Comparison of ENCODE assay signal across 14 cellular contexts in the genomic region with DNA sequence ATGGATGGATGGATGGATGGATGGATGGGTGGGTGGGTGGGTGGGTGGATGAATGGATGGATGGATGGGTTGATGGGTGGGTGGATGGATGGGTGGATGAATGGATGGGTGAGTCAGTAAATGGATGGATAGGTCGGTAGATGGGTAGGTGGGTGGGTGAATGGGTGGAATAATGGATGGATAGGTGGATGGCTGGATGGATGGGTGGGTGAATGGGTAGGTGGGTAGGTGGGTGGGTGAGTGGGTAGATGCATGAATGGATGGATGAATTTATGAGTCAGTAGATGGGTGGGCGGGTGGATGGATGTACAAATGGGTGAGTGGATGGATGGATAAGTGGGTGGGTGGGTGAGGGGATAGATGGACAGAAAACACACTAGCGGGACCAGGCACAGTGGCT. TPM values are rescaled to one million over a fixed set of nuclear protein-coding genes. Genes with fewer than 3 reads are reported as not detected.
A peak's percentile ranks its signal among the peaks of the same experiment; 100 is the strongest.
DNase-seq lines count a peak whose midpoint lies in the region; TF ChIP-seq lines count a peak whose summit lies in the region.
"Had no signal": no experiment of that assay in that cellular context is flagged by ENCODE, and none has a peak within 500 bp of the region (broad histone marks: within the 10 kb centered on the region; RNA-seq: fewer than 3 reads in every experiment).

No MANE protein-coding gene starts in this region.

- H3F3A ChIP-seq in PC-9 (ENCODE audit: insufficient read depth, low read depth) = peaks cover 33% of the 10 kb centered on the region

- DNase-seq in Caco-2 (no peak), PC-9 (no peak), chondrocyte (ENCODE audit: low spot score) (no peak), prostate gland (ENCODE audit: low spot score) (no peak), mesenteric fat pad (ENCODE audit: low spot score) (no peak), endodermal cell (no peak), dedifferentiated amniotic fluid mesenchymal stem cell (ENCODE audit: extremely low spot score) (no peak), cortex of kidney (lab: John Stamatoyannopoulos, UW) (no peak)
- DNase-seq: CD4-positive, alpha-beta memory T cell; NCI-H1417 treated with DMSO at 0.1 percent for 48 hours; NCI-H2081 treated with DMSO at 0.1 percent for 48 hours; NCI-H524 had no signal

- WGBS in prostate gland = 87% methylated on average over 3 of the region's 3 CpGs
- 91 to 100% methylated on average over 1 to 3 of the region's 3 CpGs for WGBS in endodermal cell (ENCODE audit: insufficient coverage in 1 of 2, insufficient read length in 1 of 2), 2 experiments

- POLR2A ChIA-PET in Caco-2 (lab: Charles Lee) (no interaction called here), PC-9 (lab: Charles Lee; ENCODE audit: unreplicated experiment) (no interaction called here)

- BruUV-seq in Caco-2 (replicated peaks; lab: Mats Ljungman, UMichigan) (no TSS peak), PC-9 (replicated peaks; lab: Mats Ljungman, UMichigan) (no TSS peak)

- no peak overlapping the region for H2AFZ ChIP-seq in PC-9

- no peaks in the 10 kb centered on the region for H3K27me3 ChIP-seq in Caco-2 (replicated peaks; ENCODE audit: control insufficient read depth, insufficient read depth, low read length)
- no peaks in the 10 kb centered on the region for H3K27me3 ChIP-seq in PC-9 (ENCODE audit: insufficient read depth, low read depth)
- no peaks in the 10 kb centered on the region for H3K27me3 ChIP-seq in prostate gland (replicated peaks; ENCODE audit: insufficient read depth)
- no peaks in the 10 kb centered on the region for H3K27me3 ChIP-seq in endodermal cell (ENCODE audit: control insufficient read depth, insufficient read depth, low read length, poor library complexity, severe bottlenecking)

- intact Hi-C loops in Caco-2 (cut with micrococcal nuclease; ENCODE audit: unreplicated experiment) = loop anchor here (5.0 kb wide), 1 partner anchor 38 kb away; a partner anchor contains a TSS
- intact Hi-C loops in PC-9 (cut with micrococcal nuclease; ENCODE audit: unreplicated experiment) = loop anchor here (1.0 to 5.0 kb wide), 3 partner anchors 23 to 72 kb away; a partner anchor contains a TSS
- intact Hi-C loops in prostate gland (cut with DNase I) = no loop called here

- H3K9me3 ChIP-seq in Caco-2 = no peaks in the 10 kb centered on the region
- H3K9me3 ChIP-seq in PC-9 (ENCODE audit: insufficient read depth, low read depth) = no peaks in the 10 kb centered on the region
- H3K9me3 ChIP-seq in prostate gland = no peaks in the 10 kb centered on the region
- no peaks in the 10 kb centered on the region for H3K9me3 ChIP-seq in endodermal cell (ENCODE audit: control insufficient read depth, low read length)

- H3K79me2 ChIP-seq in PC-9 (ENCODE audit: low read depth) = no peaks in the 10 kb centered on the region

- H3K27me3 Mint-ChIP-seq in Caco-2 (ENCODE audit: insufficient read depth, unreplicated experiment) = no peaks in the 10 kb centered on the region
- peaks cover 9% of the 10 kb centered on the region for H3K27me3 Mint-ChIP-seq in chondrocyte (ENCODE audit: low read depth)
- no peaks in the 10 kb centered on the region for H3K27me3 Mint-ChIP-seq in endodermal cell (ENCODE audit: insufficient read depth)

- H3K9ac ChIP-seq in endodermal cell (ENCODE audit: extremely low read depth, low read length, poor library complexity, severe bottlenecking) = no peak overlapping the region

- no peaks in the 10 kb centered on the region for H3K9me3 Mint-ChIP-seq in Caco-2 (ENCODE audit: unreplicated experiment)
- H3K9me3 Mint-ChIP-seq in chondrocyte (ENCODE audit: low read depth) = no peaks in the 10 kb centered on the region
- no peaks in the 10 kb centered on the region for H3K9me3 Mint-ChIP-seq in endodermal cell
- H3K9me3 Mint-ChIP-seq: CD4-positive, alpha-beta memory T cell had no signal

- no peaks in the 10 kb centered on the region for H4K20me1 ChIP-seq in PC-9 (ENCODE audit: insufficient read depth)

- CTCF ChIA-PET in Caco-2 (lab: Charles Lee) = no interaction called here
- CTCF ChIA-PET in PC-9 (lab: Charles Lee) = interaction anchor here (0.6 kb wide), 1 partner anchor 57 kb away, joined by 5 read pairs; no protein-coding TSS in a partner anchor

- no peaks in the 10 kb centered on the region for H3K9me2 ChIP-seq in PC-9 (ENCODE audit: insufficient read depth)

- H3K4me1 Mint-ChIP-seq in Caco-2 (ENCODE audit: low read depth, unreplicated experiment) = peaks cover 25% of the 10 kb centered on the region
- H3K4me1 Mint-ChIP-seq in chondrocyte (ENCODE audit: low read depth) = peaks cover 28% of the 10 kb centered on the region
- peaks cover 9% of the 10 kb centered on the region for H3K4me1 Mint-ChIP-seq in endodermal cell

- peak overlapping the region; percentile 76 for H3K4me2 ChIP-seq in PC-9

- TF ChIP-seq POLR2A in prostate gland (IDR thresholded peaks at IDR 0.05) = no peak

- H3K36me3 Mint-ChIP-seq in Caco-2 (ENCODE audit: insufficient read depth, unreplicated experiment) = peaks cover 6% of the 10 kb centered on the region
- no peaks in the 10 kb centered on the region for H3K36me3 Mint-ChIP-seq in chondrocyte (ENCODE audit: low read depth)
- H3K36me3 Mint-ChIP-seq in endodermal cell (ENCODE audit: low read depth) = no peaks in the 10 kb centered on the region
- H3K36me3 Mint-ChIP-seq: CD4-positive, alpha-beta memory T cell; IgD-negative memory B cell had no signal

- H3K4me1 ChIP-seq in Caco-2 (peaks cover 20% of the 10 kb centered on the region), PC-9 (replicated peaks; ENCODE audit: insufficient read depth) (peaks cover 34% of the 10 kb centered on the region), prostate gland (replicated peaks) (no peaks in the 10 kb centered on the region), endodermal cell (ENCODE audit: control insufficient read depth, insufficient read depth, low read length) (peaks cover 6% of the 10 kb centered on the region)

- H3K27ac ChIP-seq in PC-9 = peak overlapping the region; percentile 94
- H3K27ac ChIP-seq in prostate gland = peak overlapping the region; percentile 46 to 65
- H3K27ac ChIP-seq in endodermal cell (ENCODE audit: low read depth, low read length) = no peak overlapping the region

- H3K4me3 Mint-ChIP-seq in Caco-2 (ENCODE audit: unreplicated experiment) (no peak overlapping the region), chondrocyte (ENCODE audit: unreplicated experiment) (no peak overlapping the region), endodermal cell (no peak overlapping the region)
- H3K4me3 Mint-ChIP-seq: CD4-positive, alpha-beta memory T cell had no signal

- H3K4me3 ChIP-seq in Caco-2 (ENCODE audit: low read depth, low read length) (no peak overlapping the region), PC-9 (no peak overlapping the region), prostate gland (no peak overlapping the region), endodermal cell (ENCODE audit: low read length) (no peak overlapping the region)

- H3K27ac Mint-ChIP-seq in Caco-2 (ENCODE audit: unreplicated experiment) (peak overlapping the region; percentile 93), chondrocyte (ENCODE audit: unreplicated experiment) (peak overlapping the region; percentile 94), endodermal cell (no peak overlapping the region)

- no peaks in the 10 kb centered on the region for H3K36me3 ChIP-seq in Caco-2 (ENCODE audit: control insufficient read depth, insufficient read depth, low read length)
- no peaks in the 10 kb centered on the region for H3K36me3 ChIP-seq in PC-9 (ENCODE audit: low read depth)
- no peaks in the 10 kb centered on the region for H3K36me3 ChIP-seq in prostate gland
- no peaks in the 10 kb centered on the region for H3K36me3 ChIP-seq in endodermal cell (ENCODE audit: control insufficient read depth, insufficient read depth, low read length)

- TF ChIP-seq CTCF in Caco-2 (IDR thresholded peaks at IDR 0.05; ENCODE audit: insufficient read depth in 1 of 2, low read depth in 1 of 2, low read length in 1 of 2, severe bottlenecking in 1 of 2, unreplicated experiment in 1 of 2) = no peak
- TF ChIP-seq CTCF in PC-9 (conservative IDR thresholded peaks at IDR 0.05) = no peak
- TF ChIP-seq CTCF in chondrocyte (IDR thresholded peaks at IDR 0.05) = no peak
- no peak for TF ChIP-seq CTCF in prostate gland (IDR thresholded peaks at IDR 0.05)
- TF ChIP-seq CTCF in endodermal cell (conservative IDR thresholded peaks at IDR 0.05) = no peak

RNA-seq across cellular contexts. Expression of a gene that starts 4.9 kb away (rescaled TPM):
- total RNA-seq in Caco-2 (2022) = 0.34 TPM in 1 of 2 replicates, not detected in the other
- 19.9 and 23.4 TPM in 2 replicates for total RNA-seq in PC-9 (2021)
- total RNA-seq in chondrocyte = 2.1 to 2.6 TPM in 2 of 3 replicates, not detected in the other
- 100 to 1,000 TPM in 1 of 2 donors, 10 to 100 TPM in 1; 37.1 to 268 TPM for total RNA-seq in prostate gland
- not detected for total RNA-seq in mesenteric fat pad
- not detected for total RNA-seq in endodermal cell
- polyA plus RNA-seq in endodermal cell (2013, experiment 1 of 2) = not detected
- polyA plus RNA-seq in endodermal cell (2013, experiment 2 of 2) = not detected
- total RNA-seq: CD4-positive, alpha-beta memory T cell had no signal
- polyA plus RNA-seq: IgD-negative memory B cell had no signal

RNA-seq across cellular contexts. Expression of a gene that starts 17.9 kb away (rescaled TPM):
- total RNA-seq in Caco-2 (2022) = not detected in 2 replicates
- total RNA-seq in PC-9 (2021) = 61.2 and 77.4 TPM in 2 replicates
- not detected in 3 replicates for total RNA-seq in chondrocyte
- total RNA-seq in prostate gland = 10 to 100 TPM; 33.5 to 50.6 TPM
- not detected for total RNA-seq in mesenteric fat pad
- not detected for total RNA-seq in endodermal cell
- polyA plus RNA-seq in endodermal cell (2013, experiment 1 of 2) = not detected
- polyA plus RNA-seq in endodermal cell (2013, experiment 2 of 2) = not detected
- total RNA-seq: Daoy had no signal

RNA-seq across cellular contexts. Expression of a gene that starts 23.0 kb away (rescaled TPM):
- total RNA-seq in Caco-2 (2022) = 131 TPM in 2 replicates
- total RNA-seq in PC-9 (2021) = 98.2 and 99.7 TPM in 2 replicates
- total RNA-seq in chondrocyte = not detected in 3 replicates
- 10 to 100 TPM; 18.6 to 30.9 TPM for total RNA-seq in prostate gland
- total RNA-seq in mesenteric fat pad = not detected
- total RNA-seq in endodermal cell = 1 to 10 TPM; 5.0 to 6.2 TPM
- 0.57 TPM for polyA plus RNA-seq in endodermal cell (2013, experiment 1 of 2)
- not detected for polyA plus RNA-seq in endodermal cell (2013, experiment 2 of 2)
- polyA plus RNA-seq: IgD-negative memory B cell had no signal

RNA-seq across cellular contexts. Expression of a gene that starts 36.7 kb away (rescaled TPM):
- total RNA-seq in Caco-2 (2022) (not detected in 2 replicates), PC-9 (2021) (not detected in 2 replicates), chondrocyte (not detected in 3 replicates), prostate gland (not detected), mesenteric fat pad (not detected), endodermal cell (not detected)
- polyA plus RNA-seq in endodermal cell (2013, experiment 1 of 2) = not detected
- not detected for polyA plus RNA-seq in endodermal cell (2013, experiment 2 of 2)
- total RNA-seq: CD4-positive, alpha-beta memory T cell; Daoy had no signal
- polyA plus RNA-seq: CD4-positive, alpha-beta memory T cell; IgD-negative memory B cell had no signal

RNA-seq across cellular contexts. Expression of a gene that starts 47.6 kb away (rescaled TPM):
- total RNA-seq in Caco-2 (2022) (not detected in 2 replicates), PC-9 (2021) (0.23 and 0.33 TPM in 2 replicates), chondrocyte (not detected in 3 replicates), prostate gland (not detected), mesenteric fat pad (not detected), endodermal cell (under 1 TPM in 1 of 2 donors, not detected in 1; 0.35 TPM)
- polyA plus RNA-seq in endodermal cell (2013, experiment 1 of 2) = 0.36 TPM
- polyA plus RNA-seq in endodermal cell (2013, experiment 2 of 2) = 0.41 TPM
- total RNA-seq: CD4-positive, alpha-beta memory T cell; Daoy had no signal
- polyA plus RNA-seq: CD4-positive, alpha-beta memory T cell; IgD-negative memory B cell had no signal

Comparison
In these comparisons a context has a peak if more than half of its experiments do, and no peak if none do; other contexts are left out.
1. RNA of a gene that starts 17.9 kb away (total RNA-seq): 61.2 to 77.4 TPM in PC-9 and 33.5 to 50.6 TPM in prostate gland; not detected in mesenteric fat pad (single experiment), not detected in Caco-2, not detected in endodermal cell and not detected in chondrocyte; every median in the first group is over 10 times any median in the second.